ENCODE assay signal across 16 cellular contexts in the genomic region with DNA sequence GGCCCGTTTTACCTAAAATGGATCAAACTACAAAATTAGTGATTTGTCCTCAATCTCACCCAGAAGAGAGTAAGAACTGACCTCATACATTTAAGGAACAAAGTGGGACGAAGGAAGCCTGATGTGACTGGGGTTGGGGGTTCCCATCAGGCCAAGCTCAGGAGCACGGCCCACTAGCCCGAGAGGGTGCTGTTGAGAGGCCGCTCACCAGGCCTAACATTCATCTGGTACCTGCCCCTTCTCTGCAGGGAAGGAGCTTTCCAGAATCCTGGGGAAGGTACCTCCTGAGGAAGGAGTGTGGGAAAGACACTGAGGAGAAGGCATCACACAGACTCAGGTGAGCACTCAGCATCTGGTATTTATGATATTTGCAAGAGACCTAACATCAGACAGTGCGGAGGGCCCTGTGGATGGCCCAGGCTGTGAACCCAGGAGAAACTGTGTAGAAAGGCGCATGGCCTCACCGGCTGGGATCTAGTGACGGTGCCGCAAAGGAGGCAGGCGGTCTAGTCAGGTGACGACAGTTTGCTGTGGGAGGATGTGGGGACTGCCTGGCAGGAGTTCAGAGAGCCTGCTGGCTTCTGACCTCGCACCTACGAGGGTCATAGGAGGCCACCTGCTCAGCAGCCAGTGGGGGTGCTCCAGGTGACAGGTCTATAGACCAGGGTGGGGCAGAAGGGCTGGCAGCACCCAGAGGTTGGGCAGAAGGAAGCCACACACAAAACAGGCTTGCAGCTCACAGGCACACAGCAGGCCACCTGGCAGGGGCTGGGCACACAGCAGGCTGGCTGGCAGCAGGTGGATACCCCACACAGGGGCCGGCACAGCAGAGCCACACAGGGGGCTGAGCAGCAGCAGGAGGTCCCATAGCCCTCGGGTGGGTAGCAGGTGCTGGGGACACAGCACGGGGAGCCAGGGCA. TPM values are rescaled to one million over a fixed set of nuclear protein-coding genes. Genes with fewer than 3 reads are reported as not detected.
DNase-seq lines count a peak whose midpoint lies in the region; ATAC-seq and TF ChIP-seq lines count a peak whose summit lies in the region.
"Had no signal": no experiment of that assay in that cellular context is flagged by ENCODE, and none has a peak within 500 bp of the region (broad histone marks: within the 10 kb centered on the region; RNA-seq: fewer than 3 reads in every experiment).

No MANE protein-coding gene starts in this region.

- no peak overlapping the region for H3K27ac ChIP-seq in osteoblast (ENCODE audit: low read depth, low read length)
- no peak overlapping the region for H3K27ac ChIP-seq in Karpas-422 (ENCODE audit: low read length)

- TF ChIP-seq CTCF in osteoblast (IDR thresholded peaks at IDR 0.05; ENCODE audit: extremely low read depth, low read depth, low read length): no peak

- H3K27me3 ChIP-seq in osteoblast (ENCODE audit: insufficient read depth, low read length) (no peaks in the 10 kb centered on the region), Karpas-422 (ENCODE audit: low read length) (no peaks in the 10 kb centered on the region)

- H3K79me2 ChIP-seq in osteoblast (ENCODE audit: insufficient read depth, low read length) (no peaks in the 10 kb centered on the region), Karpas-422 (ENCODE audit: low read length) (no peaks in the 10 kb centered on the region)

- H4K20me1 ChIP-seq in osteoblast (ENCODE audit: insufficient read depth, low read length) (no peaks in the 10 kb centered on the region), Karpas-422 (ENCODE audit: insufficient read depth, low read depth, low read length) (no peaks in the 10 kb centered on the region)

- DNase-seq in NCI-H1417 (lab: John Stamatoyannopoulos, UW) (peak in 2 of 3 experiments; percentile 91 to 95), T follicular helper cell (ENCODE audit: low read depth) (peak; percentile 66), osteoblast (ENCODE audit: insufficient read length, low spot score, missing footprints) (peak; percentile 55), AG08396 (ENCODE audit: low spot score) (no peak), Karpas-422 (no peak)
- peak; percentile 64 for DNase-seq in activated effector memory CD4-positive, alpha-beta T cell treated with Interleukin-2 at 50 U/mL for 16 hours
- DNase-seq: cortex of kidney, DMS53, left cardiac atrium, naive B cell had no signal

- H3K4me3 ChIP-seq in osteoblast (ENCODE audit: insufficient read depth, low read length) (no peak overlapping the region), Karpas-422 (ENCODE audit: low read length) (no peak overlapping the region)
- H3K4me3 ChIP-seq: smooth muscle cell had no signal

- ATAC-seq in GM21360 (IDR thresholded peaks at IDR 0.05; ENCODE audit: unreplicated experiment) (no peak), HG03354 (IDR thresholded peaks at IDR 0.05; ENCODE audit: poor library complexity, severe bottlenecking, unreplicated experiment) (no peak)

- no peaks in the 10 kb centered on the region for H3K36me3 ChIP-seq in osteoblast (ENCODE audit: insufficient read depth, low read length)
- H3K36me3 ChIP-seq in Karpas-422 (ENCODE audit: insufficient read depth, low read length): no peaks in the 10 kb centered on the region

- H3K4me2 ChIP-seq in osteoblast (ENCODE audit: insufficient read depth, low read length) (no peak overlapping the region), Karpas-422 (ENCODE audit: low read depth, low read length, poor library complexity, severe bottlenecking) (no peak overlapping the region)
- H3K4me2 ChIP-seq: smooth muscle cell had no signal

- no peaks in the 10 kb centered on the region for H3K9me2 ChIP-seq in Karpas-422 (replicated peaks; ENCODE audit: insufficient read depth, low read length)

- no peaks in the 10 kb centered on the region for H3K4me1 ChIP-seq in osteoblast (ENCODE audit: insufficient read depth, low read length)
- no peaks in the 10 kb centered on the region for H3K4me1 ChIP-seq in Karpas-422 (ENCODE audit: low read length)

- no peak overlapping the region for H2AFZ ChIP-seq in osteoblast (ENCODE audit: low read length)
- no peak overlapping the region for H2AFZ ChIP-seq in Karpas-422 (ENCODE audit: low read length)

- H3K9ac ChIP-seq in Karpas-422 (ENCODE audit: low read length): no peak overlapping the region

- H3K9me3 ChIP-seq in osteoblast (ENCODE audit: low read depth, low read length) (no peaks in the 10 kb centered on the region), Karpas-422 (ENCODE audit: low read length) (no peaks in the 10 kb centered on the region)

RNA-seq across cellular contexts. Expression of a gene that starts 0.5 kb away (rescaled TPM):
- total RNA-seq in osteoblast: not detected in 2 replicates
- not detected in 2 replicates for total RNA-seq in Karpas-422 (2014; rRNA removed; shearing (Covaris generic); ENCODE audit: low replicate concordance)
- total RNA-seq: activated T-helper 2 cell treated with anti-CD3 and anti-CD28 coated beads, Interferon-gamma antibody, Interleukin-2, Interleukin-4, amounts not matched to agents 10 μg/mL and 5 μg/mL and 100 μg/mL, durations not matched to agents 14 hours and 24 hours and 36 hours; frontal cortex; left cardiac atrium; M059J; smooth muscle cell had no signal

RNA-seq across cellular contexts. Expression of a gene that starts 3.8 kb away (rescaled TPM):
- total RNA-seq in osteoblast: not detected in 2 replicates
- total RNA-seq in Karpas-422 (2014; rRNA removed; shearing (Covaris generic); ENCODE audit: low replicate concordance): not detected in 2 replicates
- total RNA-seq: activated T-helper 2 cell treated with anti-CD3 and anti-CD28 coated beads, Interferon-gamma antibody, Interleukin-2, Interleukin-4, amounts not matched to agents 10 μg/mL and 5 μg/mL and 100 μg/mL, durations not matched to agents 14 hours and 24 hours and 36 hours; frontal cortex; left cardiac atrium; M059J; smooth muscle cell had no signal

RNA-seq across cellular contexts. Expression of a gene that starts 7.7 kb away (rescaled TPM):
- not detected in 2 replicates for total RNA-seq in osteoblast
- not detected in 2 replicates for total RNA-seq in Karpas-422 (2014; rRNA removed; shearing (Covaris generic); ENCODE audit: low replicate concordance)
- total RNA-seq: activated T-helper 2 cell treated with anti-CD3 and anti-CD28 coated beads, Interferon-gamma antibody, Interleukin-2, Interleukin-4, amounts not matched to agents 10 μg/mL and 5 μg/mL and 100 μg/mL, durations not matched to agents 14 hours and 24 hours and 36 hours; frontal cortex; left cardiac atrium; M059J; smooth muscle cell had no signal

RNA-seq across cellular contexts. Expression of a gene that starts 12.8 kb away (rescaled TPM):
- not detected in 2 replicates for total RNA-seq in osteoblast
- total RNA-seq in Karpas-422 (2014; rRNA removed; shearing (Covaris generic); ENCODE audit: low replicate concordance): not detected in 2 replicates
- total RNA-seq: activated T-helper 2 cell treated with anti-CD3 and anti-CD28 coated beads, Interferon-gamma antibody, Interleukin-2, Interleukin-4, amounts not matched to agents 10 μg/mL and 5 μg/mL and 100 μg/mL, durations not matched to agents 14 hours and 24 hours and 36 hours; frontal cortex; left cardiac atrium; M059J; smooth muscle cell had no signal

RNA-seq across cellular contexts. Expression of a gene that starts 16.8 kb away (rescaled TPM):
- not detected in 2 replicates for total RNA-seq in osteoblast
- not detected in 2 replicates for total RNA-seq in Karpas-422 (2014; rRNA removed; shearing (Covaris generic); ENCODE audit: low replicate concordance)
- total RNA-seq: activated T-helper 2 cell treated with anti-CD3 and anti-CD28 coated beads, Interferon-gamma antibody, Interleukin-2, Interleukin-4, amounts not matched to agents 10 μg/mL and 5 μg/mL and 100 μg/mL, durations not matched to agents 14 hours and 24 hours and 36 hours; frontal cortex; left cardiac atrium; M059J; smooth muscle cell had no signal

Comparison
In these comparisons a context has a peak if more than half of its experiments do, and no peak if none do; other contexts are left out.
1. DNase-seq: peak in NCI-H1417 (2 of 3), T follicular helper cell (single experiment), activated effector memory CD4-positive, alpha-beta T cell treated with Interleukin-2 at 50 U/mL for 16 hours (single experiment) and osteoblast (single experiment); none in AG08396 (single experiment) and Karpas-422 (single experiment).